Comparison of ENCODE assay signal across 8 cellular contexts in the genomic region with DNA sequence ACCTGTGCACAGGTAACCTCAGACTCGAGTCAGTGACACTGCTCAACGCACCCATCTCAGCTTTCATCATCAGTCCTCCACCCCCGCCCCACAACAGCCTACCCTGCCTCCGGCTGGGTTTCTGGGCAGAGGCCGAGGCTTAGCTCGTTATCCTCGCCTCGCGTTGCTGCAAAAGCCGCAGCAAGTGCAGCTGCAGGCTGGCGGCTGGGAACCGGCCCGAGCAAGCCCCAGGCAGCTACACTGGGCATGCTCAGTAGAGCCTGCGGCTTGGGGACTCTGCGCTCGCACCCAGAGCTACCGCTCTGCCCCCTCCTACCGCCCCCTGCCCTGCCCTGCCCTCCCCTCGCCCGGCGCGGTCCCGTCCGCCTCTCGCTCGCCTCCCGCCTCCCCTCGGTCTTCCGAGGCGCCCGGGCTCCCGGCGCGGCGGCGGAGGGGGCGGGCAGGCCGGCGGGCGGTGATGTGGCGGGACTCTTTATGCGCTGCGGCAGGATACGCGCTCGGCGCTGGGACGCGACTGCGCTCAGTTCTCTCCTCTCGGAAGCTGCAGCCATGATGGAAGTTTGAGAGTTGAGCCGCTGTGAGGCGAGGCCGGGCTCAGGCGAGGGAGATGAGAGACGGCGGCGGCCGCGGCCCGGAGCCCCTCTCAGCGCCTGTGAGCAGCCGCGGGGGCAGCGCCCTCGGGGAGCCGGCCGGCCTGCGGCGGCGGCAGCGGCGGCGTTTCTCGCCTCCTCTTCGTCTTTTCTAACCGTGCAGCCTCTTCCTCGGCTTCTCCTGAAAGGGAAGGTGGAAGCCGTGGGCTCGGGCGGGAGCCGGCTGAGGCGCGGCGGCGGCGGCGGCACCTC. TPM values are rescaled to one million over a fixed set of nuclear protein-coding genes. Genes with fewer than 3 reads are reported as not detected.
DNase-seq lines count a peak whose midpoint lies in the region; ATAC-seq and TF ChIP-seq lines count a peak whose summit lies in the region.

A gene with protein sequence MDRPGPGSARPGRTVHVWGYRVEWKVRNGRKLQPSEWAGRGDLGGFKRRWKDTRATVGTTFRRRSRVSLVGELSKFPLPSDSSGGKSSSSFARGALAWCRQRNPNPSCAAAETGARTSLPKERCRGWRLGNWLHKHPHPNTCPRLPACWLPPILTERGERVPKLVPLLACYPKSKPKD (minus strand): TSS at position 432 of the 842 bp plus-strand sequence. CDS start 1,046 bp downstream, outside the sequence.
A gene (plus strand): TSS at position 524 of the 842 bp plus-strand sequence. CDS start 845 bp downstream, outside the sequence.

- WGBS in IMR-90 (ENCODE audit: extremely low coverage in 2 of 2, insufficient read length in 1 of 2), 2 experiments, result 2% methylated on average over 35 of the region's 88 CpGs; no CpG with 5 or more reads in 1 of the 2 experiments
- WGBS in esophagus, 2 donors, result 0 to 1% methylated on average over 52 to 88 of the region's 88 CpGs

- peak within 1 kb of the TSS; percentile 4; the same call in 1 of the 3 replicates for H2BK15ac ChIP-seq in IMR-90 (ENCODE audit: low read depth, low read length)

- peak within 1 kb of the TSS; percentile 79 for H3K18ac ChIP-seq in IMR-90 (ENCODE audit: low read depth, low read length)

- H3K27me3 Mint-ChIP-seq in activated T-cell treated with anti-CD3 and anti-CD28 coated beads, Interleukin-2, amount 50 U/mL, for 4 hours (ENCODE audit: low read depth), result no peaks in the 10 kb centered on the region

- intact Hi-C loops in IMR-90 (cut with micrococcal nuclease), result loop anchor here (1.0 to 10.0 kb wide), 8 partner anchors 74 to 526 kb away; no protein-coding TSS in a partner anchor

- H4K8ac ChIP-seq in IMR-90 (ENCODE audit: low read depth in 2 of 2, low read length in 2 of 2), result peak within 1 kb of the TSS; percentile 19 to 61; a peak in 3 of 4 replicates

- TF ChIP-seq CTCF in IMR-90 (conservative IDR thresholded peaks at IDR 0.05; ENCODE audit: low read depth, low read length), result no peak

- H3K27ac ChIP-seq in IMR-90 (ENCODE audit: insufficient read depth, low read length) (peak within 1 kb of the TSS; percentile 91), esophagus (ENCODE audit: low read depth in 2 of 2, low read length in 1 of 2) (peak within 1 kb of the TSS; percentile 96 to 99), muscle layer of colon (ENCODE audit: low read depth, low read length) (peak within 1 kb of the TSS; percentile 93)

- H2BK20ac ChIP-seq in IMR-90 (ENCODE audit: low read depth, low read length), result peak within 1 kb of the TSS; percentile 2; the same call in 1 of the 2 replicates

- H3K9me3 ChIP-seq in IMR-90 (ENCODE audit: control insufficient read depth, insufficient read depth, low read length) (no peaks in the 10 kb centered on the region), esophagus (ENCODE audit: control insufficient read depth in 2 of 2, insufficient read depth in 1 of 2, low read depth in 1 of 2, low read length in 1 of 2) (no peaks in the 10 kb centered on the region), muscle layer of colon (ENCODE audit: low read length) (no peaks in the 10 kb centered on the region)

- H3K23ac ChIP-seq in IMR-90 (ENCODE audit: low read depth, low read length), result peak within 1 kb of the TSS; percentile 94

- H3K4me2 ChIP-seq in IMR-90 (ENCODE audit: low read depth, low read length), result peak within 1 kb of the TSS; percentile 97

- in situ Hi-C loops in IMR-90 (cut with MboI; ENCODE audit: low sequenced_read_pairs), result loop anchor here (5.0 kb wide), 1 partner anchor 524 kb away; no protein-coding TSS in a partner anchor

- peak within 1 kb of the TSS; percentile 99 for H2AFZ ChIP-seq in IMR-90 (replicated peaks; ENCODE audit: low read length, poor library complexity)

- CTCF ChIA-PET in IMR-90 (lab: Yijun Ruan, JAX), result no interaction called here

- no peaks in the 10 kb centered on the region for H3K9me1 ChIP-seq in IMR-90 (ENCODE audit: insufficient read depth, low read length)

- peak within 1 kb of the TSS; percentile 100 for H3K9ac ChIP-seq in IMR-90 (ENCODE audit: low read depth, low read length)
- peak within 1 kb of the TSS; percentile 83 for H3K9ac ChIP-seq in muscle layer of colon (ENCODE audit: low read length)

- peak; percentile 87 for TF ChIP-seq POLR2A in IMR-90 (IDR thresholded peaks at IDR 0.05; ENCODE audit: low read depth, low read length)

- dilution Hi-C loops in IMR-90 (cut with HindIII; ENCODE audit: low sequenced_read_pairs, unreplicated experiment), result no loop called here

- H4K5ac ChIP-seq in IMR-90 (ENCODE audit: low read depth, low read length), result peak within 1 kb of the TSS; percentile 82

- no peaks in the 10 kb centered on the region for H3K27me3 ChIP-seq in IMR-90 (ENCODE audit: control insufficient read depth, insufficient read depth, low read length)
- no peaks in the 10 kb centered on the region for H3K27me3 ChIP-seq in esophagus (ENCODE audit: control insufficient read depth in 1 of 2, insufficient read depth in 2 of 2, low read length in 2 of 2)
- H3K27me3 ChIP-seq in muscle layer of colon (ENCODE audit: control insufficient read depth in 1 of 2, insufficient read depth in 2 of 2, low read length in 2 of 2), result no peaks in the 10 kb centered on the region

- H4K91ac ChIP-seq in IMR-90 (ENCODE audit: insufficient read depth, low read depth, low read length), result peak within 1 kb of the TSS; percentile 68

- peak within 1 kb of the TSS; percentile 97 for H3K4me3 Mint-ChIP-seq in activated T-cell treated with anti-CD3 and anti-CD28 coated beads, Interleukin-2, amount 50 U/mL, for 4 hours

- no TSS peak for BruUV-seq in IMR-90 (replicated peaks; lab: Mats Ljungman, UMichigan)

- peak within 1 kb of the TSS; percentile 94 for H3K14ac ChIP-seq in IMR-90 (replicated peaks; ENCODE audit: low read depth, low read length)

- H3K4me1 Mint-ChIP-seq in activated T-cell treated with anti-CD3 and anti-CD28 coated beads, Interleukin-2, amount 50 U/mL, for 4 hours (ENCODE audit: low read depth), result peaks cover 40% of the 10 kb centered on the region

- H3K4me1 ChIP-seq in IMR-90 (ENCODE audit: control insufficient read depth, insufficient read depth, low read length), result no peaks in the 10 kb centered on the region
- peaks cover 0 to 5% of the 10 kb centered on the region in 2 donors for H3K4me1 ChIP-seq in esophagus (ENCODE audit: control insufficient read depth in 2 of 2, insufficient read depth in 2 of 2, low read length in 1 of 2)
- peaks cover 5% of the 10 kb centered on the region for H3K4me1 ChIP-seq in muscle layer of colon (ENCODE audit: insufficient read depth, low read length)

- peaks cover 33% of the 10 kb centered on the region; the same call in 1 of the 2 replicates for H4K20me1 ChIP-seq in IMR-90 (ENCODE audit: insufficient read depth, low read length)

- peaks cover 1% of the 10 kb centered on the region for H3K36me3 Mint-ChIP-seq in activated T-cell treated with anti-CD3 and anti-CD28 coated beads, Interleukin-2, amount 50 U/mL, for 4 hours (ENCODE audit: insufficient read depth)

- peak within 1 kb of the TSS; percentile 98 for H3K56ac ChIP-seq in IMR-90 (ENCODE audit: extremely low read depth, insufficient read depth, low read length)

- H3K4me3 ChIP-seq in IMR-90 (ENCODE audit: insufficient read depth, low read depth, low read length), result peak within 1 kb of the TSS; percentile 73
- peak within 1 kb of the TSS; percentile 90 to 95 for H3K4me3 ChIP-seq in esophagus (ENCODE audit: low read depth in 1 of 2, low read length in 2 of 2)
- H3K4me3 ChIP-seq in muscle layer of colon (ENCODE audit: low read depth in 1 of 2, low read length in 2 of 2), result peak within 1 kb of the TSS; percentile 92 to 96

- peak within 1 kb of the TSS; percentile 16 for H2AK5ac ChIP-seq in IMR-90 (ENCODE audit: low read depth, low read length)

- ATAC-seq in GM21381 (IDR thresholded peaks at IDR 0.05; ENCODE audit: unreplicated experiment), result peak; percentile 35
- peak; percentile 72 for ATAC-seq in IMR-90 (ENCODE audit: low read depth)
- ATAC-seq in activated T-cell treated with anti-CD3 and anti-CD28 coated beads, Interleukin-2, amount 50 U/mL, for 4 hours, result peak; percentile 59 to 60

- TF ChIP-seq RAD21 in IMR-90 (IDR thresholded peaks at IDR 0.05; ENCODE audit: low read length), result 0 out of 2 replicates have a peak, but pooled peaks have one; percentile 10

- H2BK120ac ChIP-seq in IMR-90 (ENCODE audit: low read depth, low read length), result peak within 1 kb of the TSS; percentile 62

- H2AK9ac ChIP-seq in IMR-90 (replicated peaks; ENCODE audit: low read depth, low read length, poor library complexity), result peak within 1 kb of the TSS; percentile 92

- DNase-seq in COR-L47 (lab: John Stamatoyannopoulos, UW), result peak; percentile 81
- peak; percentile 91 for DNase-seq in IMR-90
- peak; percentile 98 for DNase-seq in OCI-M1 (lab: John Stamatoyannopoulos, UW)
- DNase-seq in activated T-cell treated with anti-CD3 and anti-CD28 coated beads, Interleukin-2, amount 50 U/mL, for 4 hours, result peak; percentile 75
- DNase-seq in stimulated activated CD8-positive, alpha-beta memory T cell treated with anti-CD3 and anti-CD28 coated beads, Interleukin-4, amount 100 ng/mL, for 4 hours (ENCODE audit: low read depth in 2 of 2, low spot score in 1 of 2), result peak; percentile 46 to 66

- H2BK5ac ChIP-seq in IMR-90 (ENCODE audit: low read depth, low read length, poor library complexity, severe bottlenecking), result peak within 1 kb of the TSS; percentile 91

- POLR2A ChIA-PET in IMR-90 (lab: Charles Lee; ENCODE audit: unreplicated experiment), result interaction anchor here (0.6 to 0.9 kb wide), 2 partner anchors 195 to 289 kb away, joined by 3 to 4 read pairs; no protein-coding TSS in a partner anchor

- H3K79me1 ChIP-seq in IMR-90 (ENCODE audit: low read depth in 1 of 2, low read length in 2 of 2), result peaks cover 0 to 6% of the 10 kb centered on the region in 2 experiments; a peak in 1 of 4 replicates

- peak within 1 kb of the TSS; percentile 85 for H3K4ac ChIP-seq in IMR-90 (ENCODE audit: low read depth, low read length)

- H3K9me3 Mint-ChIP-seq in activated T-cell treated with anti-CD3 and anti-CD28 coated beads, Interleukin-2, amount 50 U/mL, for 4 hours, result no peaks in the 10 kb centered on the region

- H3K36me3 ChIP-seq in IMR-90 (ENCODE audit: control insufficient read depth, insufficient read depth, low read length) (no peaks in the 10 kb centered on the region), esophagus (ENCODE audit: control insufficient read depth in 2 of 2, insufficient read depth in 2 of 2, low read length in 1 of 2) (no peaks in the 10 kb centered on the region), muscle layer of colon (ENCODE audit: insufficient read depth, low read length) (no peaks in the 10 kb centered on the region)

RNA-seq across cellular contexts. Expression of the first gene that starts in this region (rescaled TPM):
- total RNA-seq in IMR-90 (2012; rRNA removed), result 0.36 and 0.56 TPM in 2 replicates
- polyA plus RNA-seq in IMR-90 (2012; rRNA removed), result 0.26 and 0.36 TPM in 2 replicates
- 0.22 and 0.39 TPM in 2 replicates for polyA plus RNA-seq in IMR-90 (2012; cell fraction: cytosol; rRNA removed)
- 0.11 and 0.18 TPM in 2 replicates for polyA plus RNA-seq in IMR-90 (2012; cell fraction: nucleus; rRNA removed; ENCODE audit: low replicate concordance)
- total RNA-seq in activated T-cell treated with anti-CD3 and anti-CD28 coated beads, Interleukin-2, amount 50 U/mL, for 4 hours, result under 1 TPM; 0.32 to 0.43 (median 0.35) TPM
- under 1 TPM; 0.15 to 0.16 TPM for polyA plus RNA-seq in esophagus

RNA-seq across cellular contexts. Expression of the second gene that starts in this region (rescaled TPM):
- 38.9 and 88.0 TPM in 2 replicates for total RNA-seq in IMR-90 (2012; rRNA removed)
- 12.0 and 14.5 TPM in 2 replicates for polyA plus RNA-seq in IMR-90 (2012; rRNA removed)
- polyA plus RNA-seq in IMR-90 (2012; cell fraction: cytosol; rRNA removed), result 2.1 and 2.9 TPM in 2 replicates
- polyA plus RNA-seq in IMR-90 (2012; cell fraction: nucleus; rRNA removed; ENCODE audit: low replicate concordance), result 2.0 and 15.2 TPM in 2 replicates
- total RNA-seq in activated T-cell treated with anti-CD3 and anti-CD28 coated beads, Interleukin-2, amount 50 U/mL, for 4 hours, result 10 to 100 TPM; 32.8 to 37.2 (median 35.5) TPM
- polyA plus RNA-seq in esophagus, result 10 to 100 TPM; 18.2 to 25.2 TPM

Comparison
In these comparisons a context has a peak if more than half of its experiments do, and no peak if none do; other contexts are left out.
1. Peak in every context shown above with its lines: DNase-seq, ATAC-seq, H3K4me3 ChIP-seq and H3K27ac ChIP-seq.